In genomic region chr6:33317418-33317667, GRCh38 we compare ENCODE assay signal across 8 cellular contexts. TPM values are rescaled to one million over a fixed set of nuclear protein-coding genes. Genes with fewer than 3 reads are reported as not detected.
DNase-seq lines count a peak whose midpoint lies in the region; FAIRE-seq and TF ChIP-seq lines count a peak whose summit lies in the region.

No MANE protein-coding gene starts in this region.

- H3K27me3 ChIP-seq in bronchial epithelial cell (ENCODE audit: control insufficient read depth, insufficient read depth, low read length) (no peaks in the 10 kb centered on the region), liver (ENCODE audit: control insufficient read depth in 4 of 4, insufficient read depth in 4 of 4, low read length in 3 of 4) (no peaks in the 10 kb centered on the region), thyroid gland (no peaks in the 10 kb centered on the region)

- no peak overlapping the region for H3K9ac ChIP-seq in liver (ENCODE audit: low read depth in 1 of 2, low read length in 2 of 2)

- TF ChIP-seq RAD21 in liver (IDR thresholded peaks at IDR 0.05) = no peak

- H3K27ac ChIP-seq in liver (ENCODE audit: low read depth in 1 of 2, low read length in 2 of 2) (peak overlapping the region in 1 of 2 donors; percentile 75), thyroid gland (peak overlapping the region; percentile 83 to 87 (median 85))

- peak; percentile 86 for DNase-seq in AG08395 (ENCODE audit: low spot score)
- peak; percentile 55 for DNase-seq in HuH-7 (ENCODE audit: low spot score)
- DNase-seq in bronchial epithelial cell (ENCODE audit: low read depth) = no peak
- no peak for DNase-seq in thyroid gland
- DNase-seq in A172 (ENCODE audit: low spot score) = no peak
- DNase-seq in GOT3 (lab: John Stamatoyannopoulos, UW) = no peak
- no peak for DNase-seq in DMS79 treated with DMSO at 0.1 percent for 48 hours (lab: John Stamatoyannopoulos, UW)

- no peaks in the 10 kb centered on the region for H3K9me3 ChIP-seq in liver (ENCODE audit: control insufficient read depth in 4 of 4, low read length in 3 of 4)
- H3K9me3 ChIP-seq in thyroid gland = no peaks in the 10 kb centered on the region

- peak overlapping the region; percentile 49 for H3K4me3 ChIP-seq in bronchial epithelial cell (ENCODE audit: low read depth, low read length)
- H3K4me3 ChIP-seq in liver (ENCODE audit: low read depth in 1 of 3, low read length in 3 of 3) = peak overlapping the region in 2 of 3 donors; percentile 55 to 68
- H3K4me3 ChIP-seq in thyroid gland (replicated peaks in 1 of 3) = peak overlapping the region in 1 of 3 donors; percentile 38

- intact Hi-C loops in thyroid gland (cut with DNase I) = no loop called here

- H3K36me3 ChIP-seq in bronchial epithelial cell (ENCODE audit: control insufficient read depth, insufficient read depth, low read length) = peaks cover 24% of the 10 kb centered on the region
- H3K36me3 ChIP-seq in liver (ENCODE audit: control insufficient read depth in 4 of 4, insufficient read depth in 3 of 4, low read depth in 1 of 4, low read length in 3 of 4) = peaks cover 0 to 16% (median 8%) of the 10 kb centered on the region in 4 donors
- peaks cover 19 to 26% of the 10 kb centered on the region in 2 donors for H3K36me3 ChIP-seq in thyroid gland

- FAIRE-seq in bronchial epithelial cell (lab: Jason Lieb, UNC) = no peak

- TF ChIP-seq POLR2A in thyroid gland (IDR thresholded peaks at IDR 0.05) = no peak

- TF ChIP-seq CTCF in bronchial epithelial cell (IDR thresholded peaks at IDR 0.05; ENCODE audit: insufficient read depth, low read length, severe bottlenecking) = no peak
- no peak for TF ChIP-seq CTCF in liver (IDR thresholded peaks at IDR 0.05; ENCODE audit: low read depth, low read length, missing input control)
- no peak for TF ChIP-seq CTCF in thyroid gland (IDR thresholded peaks at IDR 0.05)

- under 1% methylated on average over 27 of the region's 27 CpGs for whole genome bisulfite sequencing in liver
- WGBS in thyroid gland, 2 donors = 0 to 1% methylated on average over 9 to 12 of the region's 27 CpGs

- H3K4me1 ChIP-seq in liver (ENCODE audit: control insufficient read depth in 4 of 4, insufficient read depth in 4 of 4, low read length in 3 of 4) = peaks cover 20 to 63% (median 51%) of the 10 kb centered on the region in 4 donors
- peaks cover 27 to 57% of the 10 kb centered on the region in 2 donors for H3K4me1 ChIP-seq in thyroid gland

TF ChIP-seq in liver, 16 proteins besides CTCF, POLR2A, EP300 and RAD21:
- TF ChIP-seq MAX (IDR thresholded peaks at IDR 0.05) (no peak), TAF1 (conservative IDR thresholded peaks at IDR 0.05) (no peak), HNF4A (conservative IDR thresholded peaks at IDR 0.05) (no peak), REST (IDR thresholded peaks at IDR 0.05) (no peak), YY1 (IDR thresholded peaks at IDR 0.05) (no peak), ZBTB33 (IDR thresholded peaks at IDR 0.05) (no peak), GABPA (IDR thresholded peaks at IDR 0.05 in 1 of 2, conservative IDR thresholded peaks at IDR 0.05 in 1 of 2) (no peak), RXRA (IDR thresholded peaks at IDR 0.05) (no peak), EGR1 (IDR thresholded peaks at IDR 0.05; ENCODE audit: low read depth in 2 of 2) (no peak), FOXA1 (IDR thresholded peaks at IDR 0.05) (no peak), JUND (IDR thresholded peaks at IDR 0.05) (no peak), NR2F2 (IDR thresholded peaks at IDR 0.05) (no peak)

RNA-seq across cellular contexts. Expression of gene ZBTB22, which starts 0.2 kb away (rescaled TPM):
- total RNA-seq in bronchial epithelial cell = 13.2 and 20.1 TPM in 2 replicates
- 1 to 10 TPM; 5.5 to 7.8 TPM for total RNA-seq in liver
- polyA plus RNA-seq in liver = 1 to 10 TPM; 1.6 to 3.9 TPM
- 10 to 100 TPM; 17.9 to 30.3 (median 26.3) TPM for total RNA-seq in thyroid gland
- total RNA-seq in A172 (2014; rRNA removed; shearing (Covaris generic)) = 7.6 and 8.8 TPM in 2 replicates

RNA-seq across cellular contexts. Expression of gene TAPBP, which starts 3.5 kb away (rescaled TPM):
- total RNA-seq in bronchial epithelial cell (11.6 and 24.3 TPM in 2 replicates), liver (10 to 100 TPM; 52.7 to 74.0 TPM), thyroid gland (100 to 1,000 TPM in 3 of 4 donors, 10 to 100 TPM in 1; 86.4 to 151 (median 132) TPM)
- 10 to 100 TPM; 47.9 to 49.3 TPM for polyA plus RNA-seq in liver
- total RNA-seq in A172 (2014; rRNA removed; shearing (Covaris generic)) = 59.4 and 61.6 TPM in 2 replicates

RNA-seq across cellular contexts. Expression of gene DAXX, which starts 5.4 kb away (rescaled TPM):
- total RNA-seq in bronchial epithelial cell = 27.4 and 53.1 TPM in 2 replicates
- total RNA-seq in liver = 10 to 100 TPM; 11.8 to 15.1 TPM
- polyA plus RNA-seq in liver = 10 to 100 TPM; 12.9 to 13.1 TPM
- total RNA-seq in thyroid gland = 10 to 100 TPM; 33.7 to 53.2 (median 38.9) TPM
- 56.2 and 60.0 TPM in 2 replicates for total RNA-seq in A172 (2014; rRNA removed; shearing (Covaris generic))

RNA-seq across cellular contexts. Expression of gene RGL2, which starts 18.6 kb away (rescaled TPM):
- 22.6 and 27.7 TPM in 2 replicates for total RNA-seq in bronchial epithelial cell
- 10 to 100 TPM; 16.7 to 17.8 TPM for total RNA-seq in liver
- 10 to 100 TPM; 16.8 to 22.8 TPM for polyA plus RNA-seq in liver
- total RNA-seq in thyroid gland = 10 to 100 TPM; 66.8 to 78.5 (median 71.3) TPM
- total RNA-seq in A172 (2014; rRNA removed; shearing (Covaris generic)) = 17.7 and 18.3 TPM in 2 replicates

RNA-seq across cellular contexts. Expression of gene PFDN6, which starts 27.9 kb away (rescaled TPM):
- total RNA-seq in bronchial epithelial cell (61.7 and 64.5 TPM in 2 replicates), liver (10 to 100 TPM; 12.5 to 22.4 TPM), thyroid gland (10 to 100 TPM; 29.1 to 51.9 (median 35.6) TPM)
- polyA plus RNA-seq in liver = 10 to 100 TPM in 1 of 2 donors, 1 to 10 TPM in 1; 6.5 to 60.1 TPM
- 85.3 and 93.7 TPM in 2 replicates for total RNA-seq in A172 (2014; rRNA removed; shearing (Covaris generic))

Comparison
In these comparisons a context has a peak if more than half of its experiments do, and no peak if none do; other contexts are left out.
1. DNase-seq: peak in AG08395 (single experiment) and HuH-7 (single experiment); none in bronchial epithelial cell (single experiment), thyroid gland (0 of 2), A172 (single experiment), GOT3 (single experiment) and DMS79 treated with DMSO at 0.1 percent for 48 hours (single experiment).